ENCODE assay signal across 8 cellular contexts in the genomic region with DNA sequence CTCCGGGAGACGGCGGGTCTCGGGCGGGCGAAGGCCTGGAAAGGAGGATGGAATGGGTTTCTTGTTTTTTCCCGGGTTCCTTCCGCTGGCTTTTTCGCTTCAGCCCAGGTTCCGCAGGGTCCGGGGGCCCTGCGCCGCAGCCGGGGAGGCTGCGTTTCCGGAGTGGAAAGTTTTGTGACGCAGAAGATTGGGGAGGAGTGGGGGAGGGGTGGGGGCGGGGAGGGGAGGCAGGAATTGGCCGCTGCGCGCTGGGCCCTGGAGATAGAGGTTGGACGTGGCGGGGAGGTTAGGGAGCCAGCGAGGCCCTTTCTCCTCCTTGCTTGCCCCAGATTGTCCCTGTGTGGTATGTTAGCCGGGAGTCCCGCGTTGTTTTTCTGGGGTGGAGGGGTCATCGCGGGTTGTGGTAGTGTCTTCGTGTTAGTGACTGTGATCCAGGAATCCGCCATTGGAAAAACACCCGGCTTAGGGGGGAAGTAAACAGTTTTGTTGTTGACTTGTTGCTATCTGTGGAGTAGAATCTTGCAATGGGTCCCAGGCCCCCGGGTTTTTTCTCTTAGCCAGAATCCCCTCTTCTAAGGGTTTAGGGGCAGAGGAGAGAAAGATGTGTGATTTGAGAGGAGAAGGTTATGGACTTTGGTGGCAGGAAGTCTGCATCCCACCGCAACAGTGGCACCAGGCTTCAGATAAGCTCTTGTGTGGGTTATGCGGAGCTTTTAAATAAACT. TPM values are rescaled to one million over a fixed set of nuclear protein-coding genes. Genes with fewer than 3 reads are reported as not detected.
DNase-seq lines count a peak whose midpoint lies in the region; ATAC-seq and TF ChIP-seq lines count a peak whose summit lies in the region.

No MANE protein-coding gene starts in this region.

- peaks cover 24% of the 10 kb centered on the region for H3K79me2 ChIP-seq in parathyroid adenoma

- peak overlapping the region; percentile 100 for H3K9ac ChIP-seq in parathyroid adenoma

- peak; percentile 70 for DNase-seq in EH (ENCODE audit: low read depth)
- DNase-seq in HEK293T (ENCODE audit: extremely low spot score), result peak; percentile 46
- peak; percentile 74 for DNase-seq in RKO (ENCODE audit: low spot score)
- peak; percentile 70 for DNase-seq in activated naive CD4-positive, alpha-beta T cell treated with anti-CD3 and anti-CD28 coated beads, Interleukin-2, amount 10 ng/mL, durations not matched to agents 7 days and 5 days
- DNase-seq in Right ventricle myocardium inferior (ENCODE audit: missing footprints), result peak; percentile 75
- DNase-seq in ureter (ENCODE audit: low spot score), result peak; percentile 82
- no peak for DNase-seq in NCI-H1436 treated with DMSO at 0.1 percent for 48 hours (lab: John Stamatoyannopoulos, UW)

- peak overlapping the region; percentile 71 for H2AFZ ChIP-seq in parathyroid adenoma

- H3K9me3 ChIP-seq in parathyroid adenoma (ENCODE audit: control insufficient read depth, low read length), result no peaks in the 10 kb centered on the region

- peak overlapping the region; percentile 100 for H3K27ac ChIP-seq in parathyroid adenoma

- ATAC-seq in Right ventricle myocardium inferior, result peak; percentile 50

- H3K27me3 ChIP-seq in parathyroid adenoma (ENCODE audit: control insufficient read depth, insufficient read depth, low read length), result no peaks in the 10 kb centered on the region

- intact Hi-C loops in Right ventricle myocardium inferior (cut with DNase I), result loop anchor here (1.0 kb wide), 1 partner anchor 107 kb away; no protein-coding TSS in a partner anchor

- CTCF ChIA-PET in HEK293T (lab: Yijun Ruan, JAX), result no interaction called here
- CTCF ChIA-PET in activated naive CD4-positive, alpha-beta T cell treated with anti-CD3 and anti-CD28 coated beads, Interleukin-2, amount 10 ng/mL, durations not matched to agents 7 days and 5 days (lab: Charles Lee), result no interaction called here

- peak overlapping the region; percentile 100 for H3K27ac Mint-ChIP-seq in activated naive CD4-positive, alpha-beta T cell treated with anti-CD3 and anti-CD28 coated beads, Interleukin-2, amount 10 ng/mL, durations not matched to agents 7 days and 5 days

- peaks cover 40% of the 10 kb centered on the region for H3K36me3 Mint-ChIP-seq in activated naive CD4-positive, alpha-beta T cell treated with anti-CD3 and anti-CD28 coated beads, Interleukin-2, amount 10 ng/mL, durations not matched to agents 7 days and 5 days

- peaks cover 3% of the 10 kb centered on the region for H3K36me3 ChIP-seq in parathyroid adenoma (ENCODE audit: control insufficient read depth, insufficient read depth, low read length)

- POLR2A ChIA-PET in HEK293T (lab: Yijun Ruan, JAX), result interaction anchor here (0.6 to 1.5 kb wide), 4 partner anchors 32 to 113 kb away, joined by 3 to 4 read pairs (median 4); no protein-coding TSS in a partner anchor

- H3K4me3 Mint-ChIP-seq in activated naive CD4-positive, alpha-beta T cell treated with anti-CD3 and anti-CD28 coated beads, Interleukin-2, amount 10 ng/mL, durations not matched to agents 7 days and 5 days, result peak overlapping the region; percentile 86

- peak overlapping the region; percentile 100 for H3K4me3 ChIP-seq in parathyroid adenoma (ENCODE audit: low read depth, low read length)

- peaks cover 3% of the 10 kb centered on the region for H3K4me1 ChIP-seq in parathyroid adenoma

- no peaks in the 10 kb centered on the region for H3K9me3 Mint-ChIP-seq in activated naive CD4-positive, alpha-beta T cell treated with anti-CD3 and anti-CD28 coated beads, Interleukin-2, amount 10 ng/mL, durations not matched to agents 7 days and 5 days

- H3K27me3 Mint-ChIP-seq in activated naive CD4-positive, alpha-beta T cell treated with anti-CD3 and anti-CD28 coated beads, Interleukin-2, amount 10 ng/mL, durations not matched to agents 7 days and 5 days, result peaks cover 12% of the 10 kb centered on the region

- peak overlapping the region; percentile 82 for H3K4me2 ChIP-seq in parathyroid adenoma (ENCODE audit: low read length)

- TF ChIP-seq CTCF in parathyroid adenoma (IDR thresholded peaks at IDR 0.05), result no peak

- peaks cover 45% of the 10 kb centered on the region for H3K4me1 Mint-ChIP-seq in activated naive CD4-positive, alpha-beta T cell treated with anti-CD3 and anti-CD28 coated beads, Interleukin-2, amount 10 ng/mL, durations not matched to agents 7 days and 5 days

TF ChIP-seq in HEK293T, 16 proteins besides CTCF, POLR2A, EP300 and RAD21:
- TF ChIP-seq ZNF384 (IDR thresholded peaks at IDR 0.05) (no peak), L3MBTL2 (conservative IDR thresholded peaks at IDR 0.05) (no peak), ELF4 (IDR thresholded peaks at IDR 0.05) (no peak), NFRKB (IDR thresholded peaks at IDR 0.05) (no peak), FOXK2 (IDR thresholded peaks at IDR 0.05) (no peak), ARNT (IDR thresholded peaks at IDR 0.05) (no peak), TARDBP (IDR thresholded peaks at IDR 0.05) (no peak)
TF ChIP-seq in HEK293T: peak in this region for 0.

RNA-seq across cellular contexts. Expression of a gene that starts 1.1 kb away (rescaled TPM):
- 123 TPM for total RNA-seq in Right ventricle myocardium inferior
- 247 TPM for total RNA-seq in ureter
